2 cellular contexts compared by ENCODE assay signal in the genomic region with DNA sequence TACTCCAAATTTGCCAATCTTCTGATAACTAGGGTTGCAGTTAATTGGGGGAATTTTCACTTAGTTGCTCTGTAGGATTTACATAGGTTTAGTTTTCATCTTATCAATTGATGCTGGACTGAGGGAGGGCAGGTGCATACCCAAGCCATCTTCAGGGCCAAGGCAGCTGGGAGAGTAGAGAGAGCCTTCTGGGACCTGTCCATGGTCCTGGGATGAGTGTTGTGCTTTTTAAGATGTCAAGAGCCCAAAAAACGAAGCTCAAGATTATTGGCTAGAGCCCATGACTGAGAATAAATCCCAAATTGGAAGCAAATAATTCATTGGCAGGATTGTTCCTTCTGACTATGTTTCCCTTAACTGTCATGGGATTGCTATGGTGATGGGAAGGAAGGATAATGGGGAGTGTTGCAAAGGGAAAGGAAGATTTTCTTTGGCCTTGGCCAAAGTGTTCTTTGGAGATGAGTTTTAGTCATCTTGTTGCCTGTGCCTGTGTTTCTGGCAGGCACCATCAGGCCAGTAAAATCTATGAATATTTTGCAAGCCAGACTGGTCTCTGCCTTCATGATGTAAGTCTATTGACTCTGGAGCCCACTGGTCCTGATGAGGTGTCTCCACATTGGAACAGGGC.
TF ChIP-seq lines count a peak whose summit lies in the region.

No MANE protein-coding gene starts in this region.

TF ChIP-seq in SK-N-SH, 30 proteins besides CTCF, POLR2A, EP300 and RAD21 (continued from another document):
- TF ChIP-seq, protein P1, sequence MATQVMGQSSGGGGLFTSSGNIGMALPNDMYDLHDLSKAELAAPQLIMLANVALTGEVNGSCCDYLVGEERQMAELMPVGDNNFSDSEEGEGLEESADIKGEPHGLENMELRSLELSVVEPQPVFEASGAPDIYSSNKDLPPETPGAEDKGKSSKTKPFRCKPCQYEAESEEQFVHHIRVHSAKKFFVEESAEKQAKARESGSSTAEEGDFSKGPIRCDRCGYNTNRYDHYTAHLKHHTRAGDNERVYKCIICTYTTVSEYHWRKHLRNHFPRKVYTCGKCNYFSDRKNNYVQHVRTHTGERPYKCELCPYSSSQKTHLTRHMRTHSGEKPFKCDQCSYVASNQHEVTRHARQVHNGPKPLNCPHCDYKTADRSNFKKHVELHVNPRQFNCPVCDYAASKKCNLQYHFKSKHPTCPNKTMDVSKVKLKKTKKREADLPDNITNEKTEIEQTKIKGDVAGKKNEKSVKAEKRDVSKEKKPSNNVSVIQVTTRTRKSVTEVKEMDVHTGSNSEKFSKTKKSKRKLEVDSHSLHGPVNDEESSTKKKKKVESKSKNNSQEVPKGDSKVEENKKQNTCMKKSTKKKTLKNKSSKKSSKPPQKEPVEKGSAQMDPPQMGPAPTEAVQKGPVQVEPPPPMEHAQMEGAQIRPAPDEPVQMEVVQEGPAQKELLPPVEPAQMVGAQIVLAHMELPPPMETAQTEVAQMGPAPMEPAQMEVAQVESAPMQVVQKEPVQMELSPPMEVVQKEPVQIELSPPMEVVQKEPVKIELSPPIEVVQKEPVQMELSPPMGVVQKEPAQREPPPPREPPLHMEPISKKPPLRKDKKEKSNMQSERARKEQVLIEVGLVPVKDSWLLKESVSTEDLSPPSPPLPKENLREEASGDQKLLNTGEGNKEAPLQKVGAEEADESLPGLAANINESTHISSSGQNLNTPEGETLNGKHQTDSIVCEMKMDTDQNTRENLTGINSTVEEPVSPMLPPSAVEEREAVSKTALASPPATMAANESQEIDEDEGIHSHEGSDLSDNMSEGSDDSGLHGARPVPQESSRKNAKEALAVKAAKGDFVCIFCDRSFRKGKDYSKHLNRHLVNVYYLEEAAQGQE (IDR thresholded peaks at IDR 0.05; ENCODE audit: low read depth, low read length): peak; percentile 92
- TF ChIP-seq USF1 (IDR thresholded peaks at IDR 0.05; ENCODE audit: borderline replicate concordance, low read depth) (no peak), GABPA (IDR thresholded peaks at IDR 0.05; ENCODE audit: low read depth) (no peak)

TF ChIP-seq in SK-N-SH treated with all-trans-retinoic acid at 6 μM for 48 hours, 23 proteins besides CTCF, POLR2A, EP300 and RAD21 (continued from another document):
- TF ChIP-seq TSHZ2 (CRISPR knock-in tag; IDR thresholded peaks at IDR 0.05) (no peak), CSDC2 (CRISPR knock-in tag; IDR thresholded peaks at IDR 0.05) (no peak), TOX (CRISPR knock-in tag; IDR thresholded peaks at IDR 0.05; ENCODE audit: borderline replicate concordance) (no peak), TCF4 (CRISPR knock-in tag; IDR thresholded peaks at IDR 0.05; ENCODE audit: borderline replicate concordance) (no peak), ZFP3 (CRISPR knock-in tag; IDR thresholded peaks at IDR 0.05) (no peak), PPARA (CRISPR knock-in tag; IDR thresholded peaks at IDR 0.05; ENCODE audit: borderline replicate concordance) (no peak), GLIS3 (CRISPR knock-in tag; IDR thresholded peaks at IDR 0.05) (no peak), ISL1 (CRISPR knock-in tag; IDR thresholded peaks at IDR 0.05) (no peak), POU6F1 (CRISPR knock-in tag; IDR thresholded peaks at IDR 0.05; ENCODE audit: borderline replicate concordance, low read depth) (no peak)
